Comparison of ENCODE assay signal across 8 cellular contexts in the genomic region with DNA sequence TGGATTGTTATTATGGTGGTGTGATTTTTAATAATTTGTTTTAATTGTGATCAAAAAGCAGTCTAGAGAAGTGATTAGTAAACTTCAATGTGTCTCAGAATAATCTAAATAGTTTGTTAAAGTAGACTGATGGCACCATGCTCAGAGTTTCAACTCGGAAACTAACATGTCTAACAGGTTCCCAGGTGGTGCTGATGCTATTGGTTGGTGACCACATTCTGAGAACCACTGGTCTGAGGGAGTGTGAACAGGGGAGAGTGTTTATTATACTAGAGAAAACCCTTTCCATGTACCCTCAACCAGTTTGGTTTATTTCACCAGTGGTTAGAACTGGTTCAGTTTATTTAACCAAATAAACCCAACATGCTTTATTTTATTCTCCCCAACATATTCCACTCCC.
"Had no signal": no experiment of that assay in that cellular context is flagged by ENCODE, and none has a peak within 500 bp of the region (broad histone marks: within the 10 kb centered on the region; RNA-seq: fewer than 3 reads in every experiment).

No MANE protein-coding gene starts in this region.

- ATAC-seq: GM12878 had no signal

- H3K4me3 ChIP-seq: GM12878 had no signal

- DNase-seq: GDM1, GF-D8 had no signal

- FAIRE-seq: G401.6, GM12878, GM12891, GM12892, GM18507, GM19239 had no signal
